Comparison of ENCODE assay signal across 21 cellular contexts in the genomic region with DNA sequence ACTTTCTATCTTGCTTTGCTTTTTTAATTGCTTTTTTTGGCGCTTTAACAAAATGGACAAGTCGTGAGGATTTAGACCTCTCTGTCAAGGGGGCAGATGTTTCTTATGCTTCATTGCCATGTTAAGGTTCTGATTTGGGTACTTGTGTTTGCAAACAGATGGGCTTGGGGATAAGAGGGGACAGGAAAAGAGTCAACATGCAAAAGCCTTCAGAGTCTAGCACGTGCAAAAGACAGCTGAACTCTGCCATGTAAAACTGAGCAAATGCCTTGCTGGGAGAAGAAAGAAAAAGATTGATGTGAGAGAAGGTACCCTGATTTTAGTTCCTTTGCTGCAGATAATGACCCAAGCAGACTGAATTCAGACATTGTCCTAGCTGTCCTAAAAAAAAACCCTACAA.
DNase-seq lines count a peak whose midpoint lies in the region; ATAC-seq and TF ChIP-seq lines count a peak whose summit lies in the region.
"Had no signal": no experiment of that assay in that cellular context is flagged by ENCODE, and none has a peak within 500 bp of the region (broad histone marks: within the 10 kb centered on the region; RNA-seq: fewer than 3 reads in every experiment).

No MANE protein-coding gene starts in this region.

- H3K4me1 Mint-ChIP-seq in WTC11 (peaks cover 47% of the 10 kb centered on the region), nephron (peaks cover 37% of the 10 kb centered on the region)
- peaks cover 0 to 5% (median 0%) of the 10 kb centered on the region in 3 donors for H3K4me1 Mint-ChIP-seq in CD8-positive, alpha-beta memory T cell
- H3K4me1 Mint-ChIP-seq in stimulated activated memory B cell treated with anti-CD40 and anti-IgM and Interleukin-4, amounts not matched to agents 10 μg/mL and 1 μg/mL and 100 μg/mL, for 72 hours, result no peaks in the 10 kb centered on the region
- H3K4me1 Mint-ChIP-seq: CD4-positive, alpha-beta memory T cell; stimulated activated effector memory CD8-positive, alpha-beta T cell treated with anti-CD3 and anti-CD28 coated beads, Interleukin-12 subunit alpha, Interleukin-12 subunit beta, amount 100 ng/mL, for 72 hours; T-cell had no signal

- 63 to 81% methylated on average over 3 of the region's 3 CpGs for WGBS in aorta, 2 donors

- H3K27me3 ChIP-seq in BLaER1 treated with 17β-estradiol and CSF1 and Interleukin-3, amounts not matched to agents 10 nM and 100 nM, result no peaks in the 10 kb centered on the region
- H3K27me3 ChIP-seq in GM06990 (replicated peaks; ENCODE audit: control insufficient read depth, insufficient read depth, low read length) (no peaks in the 10 kb centered on the region), aorta (ENCODE audit: control insufficient read depth in 1 of 2, insufficient read depth in 2 of 2, low read length in 1 of 2) (no peaks in the 10 kb centered on the region)
- no peaks in the 10 kb centered on the region for H3K27me3 ChIP-seq in CD8-positive, alpha-beta memory T cell (ENCODE audit: insufficient read depth, low read length, poor library complexity, severe bottlenecking)
- H3K27me3 ChIP-seq: right lobe of liver, testis had no signal

- ATAC-seq in WTC11, result no peak
- no peak for ATAC-seq in aorta (ENCODE audit: low FRiP score)
- ATAC-seq in stimulated activated memory B cell treated with anti-CD40 and anti-IgM and Interleukin-4, amounts not matched to agents 10 μg/mL and 1 μg/mL and 100 μg/mL, for 72 hours, result no peak
- ATAC-seq: right lobe of liver, T-cell had no signal

- H4K20me1 ChIP-seq in BLaER1 treated with 17β-estradiol and CSF1 and Interleukin-3, amounts not matched to agents 10 nM and 100 nM, result no peaks in the 10 kb centered on the region

- DNase-seq in GM06990 (ENCODE audit: extremely low read depth, insufficient read length) (peak; percentile 20), WTC11 (ENCODE audit: low spot score) (no peak), aorta (no peak)
- DNase-seq in CD8-positive, alpha-beta memory T cell, result no peak
- no peak for DNase-seq in stimulated activated CD8-positive, alpha-beta memory T cell treated with anti-CD3 and anti-CD28 coated beads, Interleukin-4, amount 100 ng/mL, for 48 hours
- DNase-seq: activated CD4-positive, alpha-beta T cell treated with anti-CD3 and anti-CD28 coated beads, Interleukin-2, amount 50 U/mL, for 1 hour; activated CD8-positive, alpha-beta memory T cell treated with anti-CD3 and anti-CD28 coated beads, Interleukin-2, amount 50 U/mL, for 48 hours; activated effector memory CD4-positive, alpha-beta T cell treated with anti-CD3 and anti-CD28 coated beads, Interleukin-2, amount 50 U/mL, for 16 hours; CD4-positive, alpha-beta memory T cell; EL; foreskin melanocyte; NCI-H1048; NCI-H187 treated with DMSO at 0.1 percent for 48 hours; NCI-H510A; right lobe of liver; T-cell; testis had no signal

- H3K36me3 ChIP-seq in BLaER1 treated with 17β-estradiol and CSF1 and Interleukin-3, amounts not matched to agents 10 nM and 100 nM, result no peaks in the 10 kb centered on the region
- H3K36me3 ChIP-seq in GM06990 (ENCODE audit: control insufficient read depth, insufficient read depth, low read length), result no peaks in the 10 kb centered on the region
- no peaks in the 10 kb centered on the region for H3K36me3 ChIP-seq in aorta (ENCODE audit: control insufficient read depth in 1 of 2, insufficient read depth in 2 of 2, low read length in 1 of 2)
- no peaks in the 10 kb centered on the region for H3K36me3 ChIP-seq in CD8-positive, alpha-beta memory T cell (ENCODE audit: insufficient read depth, low read length)
- H3K36me3 ChIP-seq: right lobe of liver had no signal

- CTCF ChIA-PET in WTC11 (lab: Charles Lee), result no interaction called here
- CTCF ChIA-PET in CD8-positive, alpha-beta memory T cell (lab: Charles Lee), result no interaction called here

- peaks cover 0 to 4% (median 0%) of the 10 kb centered on the region in 11 experiments; a peak in 3 of 22 replicates for H3K9me3 ChIP-seq in BLaER1 treated with 17β-estradiol and CSF1 and Interleukin-3, amounts not matched to agents 10 nM and 100 nM (replicated peaks in 1 of 11)
- no peaks in the 10 kb centered on the region for H3K9me3 ChIP-seq in aorta (ENCODE audit: control insufficient read depth, low read length)
- no peaks in the 10 kb centered on the region for H3K9me3 ChIP-seq in CD8-positive, alpha-beta memory T cell (ENCODE audit: low read length)
- H3K9me3 ChIP-seq: right lobe of liver, testis had no signal

- POLR2A ChIA-PET in WTC11 (lab: Charles Lee), result interaction anchor here (0.6 kb wide), 1 partner anchor 383 kb away, joined by 3 read pairs; no protein-coding TSS in a partner anchor
- POLR2A ChIA-PET in CD8-positive, alpha-beta memory T cell (lab: Charles Lee), result no interaction called here

- H3K36me3 Mint-ChIP-seq in WTC11 (no peaks in the 10 kb centered on the region), nephron (ENCODE audit: low read depth) (peaks cover 59% of the 10 kb centered on the region)
- no peaks in the 10 kb centered on the region for H3K36me3 Mint-ChIP-seq in CD8-positive, alpha-beta memory T cell
- no peaks in the 10 kb centered on the region for H3K36me3 Mint-ChIP-seq in stimulated activated memory B cell treated with anti-CD40 and anti-IgM and Interleukin-4, amounts not matched to agents 10 μg/mL and 1 μg/mL and 100 μg/mL, for 72 hours
- H3K36me3 Mint-ChIP-seq: CD4-positive, alpha-beta memory T cell; stimulated activated effector memory CD8-positive, alpha-beta T cell treated with anti-CD3 and anti-CD28 coated beads, Interleukin-12 subunit alpha, Interleukin-12 subunit beta, amount 100 ng/mL, for 72 hours; T-cell had no signal

- TF ChIP-seq CTCF in GM06990 (IDR thresholded peaks at IDR 0.05; ENCODE audit: insufficient read depth, low read length, poor library complexity, severe bottlenecking), result no peak
- no peak for TF ChIP-seq CTCF in WTC11 (IDR thresholded peaks at IDR 0.05)
- TF ChIP-seq CTCF in nephron (IDR thresholded peaks at IDR 0.05; ENCODE audit: unreplicated experiment in 3 of 3), result no peak

- peak overlapping the region in 2 of 11 experiments; percentile 70 to 76; a peak in 1 of 22 replicates for H3K9ac ChIP-seq in BLaER1 treated with 17β-estradiol and CSF1 and Interleukin-3, amounts not matched to agents 10 nM and 100 nM

- H3K4me2 ChIP-seq in BLaER1 treated with 17β-estradiol and CSF1 and Interleukin-3, amounts not matched to agents 10 nM and 100 nM, result peak overlapping the region in 10 of 11 experiments; percentile 23 to 93 (median 70); a peak in 15 of 22 replicates

- H3K4me3 ChIP-seq in BLaER1 treated with 17β-estradiol and CSF1 and Interleukin-3, amounts not matched to agents 10 nM and 100 nM, result no peak overlapping the region
- H3K4me3 ChIP-seq in GM06990 (replicated peaks; ENCODE audit: low read depth, low read length) (no peak overlapping the region), aorta (ENCODE audit: low read length in 2 of 2) (no peak overlapping the region)
- no peak overlapping the region for H3K4me3 ChIP-seq in CD8-positive, alpha-beta memory T cell (ENCODE audit: low read length)
- H3K4me3 ChIP-seq: right lobe of liver, testis had no signal

- no peaks in the 10 kb centered on the region for H3K27me3 Mint-ChIP-seq in WTC11 (ENCODE audit: low read depth)
- no peaks in the 10 kb centered on the region for H3K27me3 Mint-ChIP-seq in nephron (ENCODE audit: low read depth)
- peaks cover 7 to 25% of the 10 kb centered on the region in 2 donors for H3K27me3 Mint-ChIP-seq in CD8-positive, alpha-beta memory T cell
- peaks cover 14% of the 10 kb centered on the region for H3K27me3 Mint-ChIP-seq in stimulated activated memory B cell treated with anti-CD40 and anti-IgM and Interleukin-4, amounts not matched to agents 10 μg/mL and 1 μg/mL and 100 μg/mL, for 72 hours

- H3K9me3 Mint-ChIP-seq in WTC11, result no peaks in the 10 kb centered on the region
- H3K9me3 Mint-ChIP-seq in nephron, result peaks cover 4% of the 10 kb centered on the region
- H3K9me3 Mint-ChIP-seq in CD8-positive, alpha-beta memory T cell, result peaks cover 0 to 6% (median 2%) of the 10 kb centered on the region in 5 donors
- H3K9me3 Mint-ChIP-seq in stimulated activated memory B cell treated with anti-CD40 and anti-IgM and Interleukin-4, amounts not matched to agents 10 μg/mL and 1 μg/mL and 100 μg/mL, for 72 hours, result peaks cover 5% of the 10 kb centered on the region
- H3K9me3 Mint-ChIP-seq: stimulated activated effector memory CD8-positive, alpha-beta T cell treated with anti-CD3 and anti-CD28 coated beads, Interleukin-12 subunit alpha, Interleukin-12 subunit beta, amount 100 ng/mL, for 72 hours; T-cell had no signal

- intact Hi-C loops in aorta (cut with DNase I), result loop anchor here in 1 of 2 donors (5.0 kb wide), 1 partner anchor 55 kb away; no protein-coding TSS in a partner anchor

- peaks cover 37 to 72% (median 48%) of the 10 kb centered on the region in 10 experiments for H3K4me1 ChIP-seq in BLaER1 treated with 17β-estradiol and CSF1 and Interleukin-3, amounts not matched to agents 10 nM and 100 nM
- peaks cover 0 to 3% of the 10 kb centered on the region in 2 donors for H3K4me1 ChIP-seq in aorta (ENCODE audit: control insufficient read depth in 1 of 2, insufficient read depth in 2 of 2, low read length in 2 of 2)
- H3K4me1 ChIP-seq in CD8-positive, alpha-beta memory T cell (ENCODE audit: insufficient read depth, low read length), result no peaks in the 10 kb centered on the region
- H3K4me1 ChIP-seq: right lobe of liver had no signal

- H3K27ac Mint-ChIP-seq in WTC11, result peak overlapping the region; percentile 92
- H3K27ac Mint-ChIP-seq in nephron, result peak overlapping the region in 2 of 3 experiments; percentile 22 to 36
- no peak overlapping the region for H3K27ac Mint-ChIP-seq in CD8-positive, alpha-beta memory T cell
- H3K27ac Mint-ChIP-seq in stimulated activated memory B cell treated with anti-CD40 and anti-IgM and Interleukin-4, amounts not matched to agents 10 μg/mL and 1 μg/mL and 100 μg/mL, for 72 hours, result no peak overlapping the region
- H3K27ac Mint-ChIP-seq: CD4-positive, alpha-beta memory T cell; stimulated activated effector memory CD8-positive, alpha-beta T cell treated with anti-CD3 and anti-CD28 coated beads, Interleukin-12 subunit alpha, Interleukin-12 subunit beta, amount 100 ng/mL, for 72 hours; T-cell had no signal

- H3K4me3 Mint-ChIP-seq in WTC11, result no peak overlapping the region
- no peak overlapping the region for H3K4me3 Mint-ChIP-seq in nephron
- H3K4me3 Mint-ChIP-seq in CD8-positive, alpha-beta memory T cell, result no peak overlapping the region
- no peak overlapping the region for H3K4me3 Mint-ChIP-seq in stimulated activated memory B cell treated with anti-CD40 and anti-IgM and Interleukin-4, amounts not matched to agents 10 μg/mL and 1 μg/mL and 100 μg/mL, for 72 hours
- H3K4me3 Mint-ChIP-seq: CD4-positive, alpha-beta memory T cell; stimulated activated effector memory CD8-positive, alpha-beta T cell treated with anti-CD3 and anti-CD28 coated beads, Interleukin-12 subunit alpha, Interleukin-12 subunit beta, amount 100 ng/mL, for 72 hours; T-cell had no signal

- H3K27ac ChIP-seq in BLaER1 treated with 17β-estradiol and CSF1 and Interleukin-3, amounts not matched to agents 10 nM and 100 nM, result peak overlapping the region in 10 of 11 experiments; percentile 1 to 93 (median 86); a peak in 17 of 22 replicates
- H3K27ac ChIP-seq in aorta (ENCODE audit: low read depth in 1 of 2, low read length in 2 of 2), result no peak overlapping the region
- no peak overlapping the region for H3K27ac ChIP-seq in CD8-positive, alpha-beta memory T cell (ENCODE audit: low read depth, low read length)
- H3K27ac ChIP-seq: right lobe of liver had no signal

Comparison
In these comparisons a context has a peak if more than half of its experiments do, and no peak if none do; other contexts are left out.
1. H3K27ac ChIP-seq: peak in BLaER1 treated with 17β-estradiol and CSF1 and Interleukin-3, amounts not matched to agents 10 nM and 100 nM (10 of 11); none in aorta (0 of 2) and CD8-positive, alpha-beta memory T cell (single experiment).
2. H3K27ac Mint-ChIP-seq: peak in WTC11 (single experiment) and nephron (2 of 3); none in CD8-positive, alpha-beta memory T cell (0 of 8) and stimulated activated memory B cell treated with anti-CD40 and anti-IgM and Interleukin-4, amounts not matched to agents 10 μg/mL and 1 μg/mL and 100 μg/mL, for 72 hours (single experiment).